11 cellular contexts compared by ENCODE assay signal in the genomic region with DNA sequence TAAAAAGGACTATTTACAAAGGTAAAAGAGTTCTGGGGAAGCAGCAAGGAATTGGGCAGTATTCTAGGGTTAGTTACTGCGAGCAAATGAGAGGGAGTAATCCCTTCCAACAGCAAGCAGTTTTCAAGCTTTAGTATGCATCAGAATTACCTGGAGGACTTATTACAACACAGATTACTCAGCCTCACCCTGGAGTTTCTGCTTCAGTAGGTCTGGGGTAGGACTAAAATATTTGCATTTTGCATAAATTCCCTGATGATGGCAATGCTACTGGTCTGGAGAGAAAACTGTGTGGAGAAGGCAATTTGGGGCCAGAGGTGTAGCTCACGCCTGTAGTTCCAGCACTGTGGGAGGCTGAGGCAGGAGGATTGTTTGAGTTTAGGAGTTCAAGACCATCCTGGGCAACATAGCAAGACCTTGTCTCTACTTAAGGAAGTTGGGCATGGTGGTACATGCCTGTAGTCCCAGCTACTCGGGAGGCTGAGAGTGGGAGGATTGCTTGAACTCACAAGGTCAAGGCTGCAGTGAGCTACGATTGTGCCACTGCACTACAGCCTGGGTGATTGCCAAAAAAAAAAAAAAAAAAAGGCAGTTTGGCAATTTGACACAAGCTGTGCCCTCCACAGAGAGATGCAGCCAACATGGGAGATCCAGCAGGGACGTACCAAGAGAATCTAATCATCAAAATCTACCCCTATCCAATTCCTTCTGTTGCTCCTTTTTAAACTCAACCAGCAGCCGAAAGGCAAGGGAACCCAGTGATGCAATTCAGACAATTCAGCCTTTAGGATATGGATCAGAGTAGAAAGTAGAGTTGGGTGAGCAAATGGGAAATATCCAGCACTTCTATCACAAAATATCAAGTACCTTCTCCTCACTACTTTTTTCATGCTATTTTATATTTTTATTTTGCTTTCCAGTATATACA. TPM values are rescaled to one million over a fixed set of nuclear protein-coding genes. Genes with fewer than 3 reads are reported as not detected.
DNase-seq lines count a peak whose midpoint lies in the region; ATAC-seq and TF ChIP-seq lines count a peak whose summit lies in the region.
"Had no signal": no experiment of that assay in that cellular context is flagged by ENCODE, and none has a peak within 500 bp of the region (broad histone marks: within the 10 kb centered on the region; RNA-seq: fewer than 3 reads in every experiment).

No MANE protein-coding gene starts in this region.

- no peaks in the 10 kb centered on the region for H3K9me3 Mint-ChIP-seq in CD14-positive monocyte

- peak overlapping the region; percentile 78 to 93 (median 85) for H3K27ac Mint-ChIP-seq in CD14-positive monocyte

- H3K56ac ChIP-seq in IMR-90 (ENCODE audit: extremely low read depth, insufficient read depth, low read length) = peak overlapping the region; percentile 24; the same call in 1 of the 2 replicates

- no peaks in the 10 kb centered on the region for H3K79me1 ChIP-seq in IMR-90 (ENCODE audit: low read depth in 1 of 2, low read length in 2 of 2)

- no peak overlapping the region for H3K4me3 ChIP-seq in IMR-90 (ENCODE audit: insufficient read depth, low read depth, low read length)

- DNase-seq in CD14-positive monocyte (ENCODE audit: low spot score) (no peak), IMR-90 (peak; percentile 19), UCSD-AML1 (lab: John Stamatoyannopoulos, UW; ENCODE audit: unreplicated experiment) (peak; percentile 17), kidney tubule cell (ENCODE audit: low spot score) (peak; percentile 84), NCI-H146 treated with DMSO at 0.1 percent for 48 hours (lab: John Stamatoyannopoulos, UW; ENCODE audit: unreplicated experiment) (no peak)
- DNase-seq in stimulated activated CD4-positive, alpha-beta T cell treated with anti-CD3 and anti-CD28 coated beads, Interleukin-4, amount 100 ng/mL, for 24 hours = no peak
- no peak for DNase-seq in stimulated activated CD4-positive, alpha-beta T cell treated with anti-CD3 and anti-CD28 coated beads, Interleukin-4, amount 100 ng/mL, for 4 hours
- DNase-seq: effector CD8-positive, alpha-beta T cell; NCI-H774 had no signal

- intact Hi-C loops in CD14-positive monocyte (cut with micrococcal nuclease) (loop anchor here in 1 of 2 donors (10.0 kb wide), 1 partner anchor 527 kb away; a partner anchor contains a TSS), IMR-90 (cut with micrococcal nuclease) (no loop called here)

- TF ChIP-seq CTCF in CD14-positive monocyte (IDR thresholded peaks at IDR 0.05) (no peak), IMR-90 (conservative IDR thresholded peaks at IDR 0.05; ENCODE audit: low read depth, low read length) (no peak)

- H2AFZ ChIP-seq in IMR-90 (replicated peaks; ENCODE audit: low read length, poor library complexity) = no peak overlapping the region

- H3K4me3 Mint-ChIP-seq in CD14-positive monocyte = no peak overlapping the region

- no peaks in the 10 kb centered on the region for H4K20me1 ChIP-seq in IMR-90 (ENCODE audit: insufficient read depth, low read length)

- WGBS in IMR-90 (ENCODE audit: extremely low coverage in 2 of 2, insufficient read length in 1 of 2), 2 experiments = 78% methylated on average over 3 of the region's 6 CpGs; no CpG with 5 or more reads in 1 of the 2 experiments

- H3K14ac ChIP-seq in IMR-90 (replicated peaks; ENCODE audit: low read depth, low read length) = peak overlapping the region; percentile 83

- H2BK5ac ChIP-seq in IMR-90 (ENCODE audit: low read depth, low read length, poor library complexity, severe bottlenecking) = peak overlapping the region; percentile 83

- POLR2A ChIA-PET in IMR-90 (lab: Charles Lee; ENCODE audit: unreplicated experiment) = no interaction called here

- peak overlapping the region; percentile 94 for H4K91ac ChIP-seq in IMR-90 (ENCODE audit: insufficient read depth, low read depth, low read length)

- H3K36me3 Mint-ChIP-seq in CD14-positive monocyte = no peaks in the 10 kb centered on the region

- in situ Hi-C loops in IMR-90 (cut with MboI; ENCODE audit: low sequenced_read_pairs) = no loop called here

- peak overlapping the region; percentile 91; the same call in 2 of the 3 replicates for H2BK15ac ChIP-seq in IMR-90 (ENCODE audit: low read depth, low read length)

- H3K9ac ChIP-seq in IMR-90 (ENCODE audit: low read depth, low read length) = no peak overlapping the region

- no TSS peak for BruUV-seq in IMR-90 (replicated peaks; lab: Mats Ljungman, UMichigan)

- H3K18ac ChIP-seq in IMR-90 (ENCODE audit: low read depth, low read length) = peak overlapping the region; percentile 81

- peak overlapping the region; percentile 81 for H3K23ac ChIP-seq in IMR-90 (ENCODE audit: low read depth, low read length)

- peaks cover 11% of the 10 kb centered on the region for H3K4me1 ChIP-seq in IMR-90 (ENCODE audit: control insufficient read depth, insufficient read depth, low read length)

- peak overlapping the region; percentile 84 to 95 for H4K8ac ChIP-seq in IMR-90 (ENCODE audit: low read depth in 2 of 2, low read length in 2 of 2)

- H2AK9ac ChIP-seq in IMR-90 (replicated peaks; ENCODE audit: low read depth, low read length, poor library complexity) = no peak overlapping the region

- H3K4me1 Mint-ChIP-seq in CD14-positive monocyte = peaks cover 81% of the 10 kb centered on the region

- H2BK20ac ChIP-seq in IMR-90 (ENCODE audit: low read depth, low read length) = peak overlapping the region; percentile 99

- no peak for TF ChIP-seq POLR2A in IMR-90 (IDR thresholded peaks at IDR 0.05; ENCODE audit: low read depth, low read length)

- H2AK5ac ChIP-seq in IMR-90 (ENCODE audit: low read depth, low read length) = peak overlapping the region; percentile 95

- peak overlapping the region; percentile 64 for H3K27ac ChIP-seq in IMR-90 (ENCODE audit: insufficient read depth, low read length)

- H3K27me3 Mint-ChIP-seq in CD14-positive monocyte (ENCODE audit: low read depth in 3 of 3) = no peaks in the 10 kb centered on the region

- H2BK120ac ChIP-seq in IMR-90 (ENCODE audit: low read depth, low read length) = peak overlapping the region; percentile 99

- H3K4me2 ChIP-seq in IMR-90 (ENCODE audit: low read depth, low read length) = no peak overlapping the region

- no peaks in the 10 kb centered on the region for H3K27me3 ChIP-seq in IMR-90 (ENCODE audit: control insufficient read depth, insufficient read depth, low read length)

- no peaks in the 10 kb centered on the region for H3K36me3 ChIP-seq in IMR-90 (ENCODE audit: control insufficient read depth, insufficient read depth, low read length)

- dilution Hi-C loops in IMR-90 (cut with HindIII; ENCODE audit: low sequenced_read_pairs, unreplicated experiment) = no loop called here

- no peaks in the 10 kb centered on the region for H3K9me3 ChIP-seq in IMR-90 (ENCODE audit: control insufficient read depth, insufficient read depth, low read length)

- ATAC-seq in IMR-90 (ENCODE audit: low read depth) = no peak
- ATAC-seq in HG02884 (IDR thresholded peaks at IDR 0.05; ENCODE audit: unreplicated experiment) = no peak
- ATAC-seq: sciatic nerve had no signal

- H3K4ac ChIP-seq in IMR-90 (ENCODE audit: low read depth, low read length) = peak overlapping the region; percentile 97

- CTCF ChIA-PET in IMR-90 (lab: Yijun Ruan, JAX) = interaction anchor here (0.7 kb wide), 1 partner anchor 206 kb away, joined by 10 read pairs; no protein-coding TSS in a partner anchor

- H4K5ac ChIP-seq in IMR-90 (ENCODE audit: low read depth, low read length) = peak overlapping the region; percentile 88

- peaks cover 15% of the 10 kb centered on the region; the same call in 1 of the 2 replicates for H3K9me1 ChIP-seq in IMR-90 (ENCODE audit: insufficient read depth, low read length)

- no peak for TF ChIP-seq RAD21 in IMR-90 (IDR thresholded peaks at IDR 0.05; ENCODE audit: low read length)

TF ChIP-seq in IMR-90, 13 proteins besides CTCF, POLR2A, EP300 and RAD21:
- TF ChIP-seq, protein P1, sequence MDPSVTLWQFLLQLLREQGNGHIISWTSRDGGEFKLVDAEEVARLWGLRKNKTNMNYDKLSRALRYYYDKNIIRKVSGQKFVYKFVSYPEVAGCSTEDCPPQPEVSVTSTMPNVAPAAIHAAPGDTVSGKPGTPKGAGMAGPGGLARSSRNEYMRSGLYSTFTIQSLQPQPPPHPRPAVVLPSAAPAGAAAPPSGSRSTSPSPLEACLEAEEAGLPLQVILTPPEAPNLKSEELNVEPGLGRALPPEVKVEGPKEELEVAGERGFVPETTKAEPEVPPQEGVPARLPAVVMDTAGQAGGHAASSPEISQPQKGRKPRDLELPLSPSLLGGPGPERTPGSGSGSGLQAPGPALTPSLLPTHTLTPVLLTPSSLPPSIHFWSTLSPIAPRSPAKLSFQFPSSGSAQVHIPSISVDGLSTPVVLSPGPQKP (IDR thresholded peaks at IDR 0.05; ENCODE audit: borderline replicate concordance, low read depth, low read length) = no peak
- TF ChIP-seq CEBPB (IDR thresholded peaks at IDR 0.05; ENCODE audit: low read depth, low read length) (no peak), MAZ (IDR thresholded peaks at IDR 0.05; ENCODE audit: borderline replicate concordance, low read depth, low read length) (no peak), SMC3 (IDR thresholded peaks at IDR 0.05; ENCODE audit: low read depth, low read length) (no peak), RCOR1 (IDR thresholded peaks at IDR 0.05; ENCODE audit: insufficient replicate concordance, low read length) (no peak), FOS (IDR thresholded peaks at IDR 0.05; ENCODE audit: low read depth, low read length) (no peak), MXI1 (IDR thresholded peaks at IDR 0.05; ENCODE audit: borderline replicate concordance, low read depth, low read length) (no peak), RFX5 (IDR thresholded peaks at IDR 0.05; ENCODE audit: low read depth, low read length) (no peak), MAFK (IDR thresholded peaks at IDR 0.05; ENCODE audit: low read depth, low read length) (no peak)
- TF ChIP-seq, protein P2, sequence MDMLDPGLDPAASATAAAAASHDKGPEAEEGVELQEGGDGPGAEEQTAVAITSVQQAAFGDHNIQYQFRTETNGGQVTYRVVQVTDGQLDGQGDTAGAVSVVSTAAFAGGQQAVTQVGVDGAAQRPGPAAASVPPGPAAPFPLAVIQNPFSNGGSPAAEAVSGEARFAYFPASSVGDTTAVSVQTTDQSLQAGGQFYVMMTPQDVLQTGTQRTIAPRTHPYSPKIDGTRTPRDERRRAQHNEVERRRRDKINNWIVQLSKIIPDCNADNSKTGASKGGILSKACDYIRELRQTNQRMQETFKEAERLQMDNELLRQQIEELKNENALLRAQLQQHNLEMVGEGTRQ (IDR thresholded peaks at IDR 0.05; ENCODE audit: low read depth, low read length) = no peak

RNA-seq across cellular contexts. Expression of a gene that starts 27.1 kb away (rescaled TPM):
- polyA plus RNA-seq in CD14-positive monocyte = 1 to 10 TPM; 5.3 to 7.7 TPM
- 6.8 and 12.8 TPM in 2 replicates for total RNA-seq in IMR-90 (2012; rRNA removed)
- 2.1 and 3.1 TPM in 2 replicates for polyA plus RNA-seq in IMR-90 (2012; rRNA removed)
- polyA plus RNA-seq in IMR-90 (2012; cell fraction: cytosol; rRNA removed) = 0.48 and 0.60 TPM in 2 replicates
- polyA plus RNA-seq in IMR-90 (2012; cell fraction: nucleus; rRNA removed; ENCODE audit: low replicate concordance) = 0.53 and 2.2 TPM in 2 replicates

Comparison
In these comparisons a context has a peak if more than half of its experiments do, and no peak if none do; other contexts are left out.
1. DNase-seq: peak in IMR-90 (single experiment), UCSD-AML1 (single experiment) and kidney tubule cell (single experiment); none in CD14-positive monocyte (single experiment), stimulated activated CD4-positive, alpha-beta T cell treated with anti-CD3 and anti-CD28 coated beads, Interleukin-4, amount 100 ng/mL, for 24 hours (single experiment), NCI-H146 treated with DMSO at 0.1 percent for 48 hours (single experiment) and stimulated activated CD4-positive, alpha-beta T cell treated with anti-CD3 and anti-CD28 coated beads, Interleukin-4, amount 100 ng/mL, for 4 hours (0 of 2).